In the genomic region with DNA sequence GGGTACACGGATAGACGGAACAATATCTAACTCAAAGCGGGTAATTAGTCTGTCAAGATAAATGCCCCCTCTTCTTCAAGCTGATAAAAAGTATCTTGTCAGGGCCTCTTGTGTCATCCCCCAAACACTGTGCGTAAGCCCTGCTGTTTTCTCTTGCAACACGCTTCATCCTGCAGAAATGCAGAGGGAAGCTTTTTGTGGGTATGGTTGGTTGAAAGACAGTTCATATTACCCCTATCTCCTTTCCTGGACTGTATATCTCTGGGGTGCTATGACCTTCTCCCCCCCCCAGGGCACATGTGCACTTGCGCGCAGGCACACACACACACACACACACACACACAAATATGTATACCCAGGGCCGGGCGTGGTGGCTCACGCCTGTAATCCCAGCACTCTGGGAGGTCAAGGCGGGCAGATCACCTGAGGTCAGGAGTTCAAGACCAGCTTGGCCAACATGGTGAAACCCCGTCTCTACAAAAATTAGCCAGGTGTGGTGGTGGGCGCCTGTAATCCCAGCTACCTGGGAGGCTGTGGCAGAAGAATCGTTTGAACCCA, we compare ENCODE assay signal across 1 cellular context.
TF ChIP-seq lines count a peak whose summit lies in the region.
"Not testable (repeated sequence)": the region's sequence is repeated elsewhere in the genome, so short reads cannot be mapped to it uniquely, and the experiment has no call there.

No MANE protein-coding gene starts in this region.

TF ChIP-seq in K562, 482 proteins besides CTCF, POLR2A, EP300 and RAD21 (continued from another document):
- not testable (repeated sequence) for TF ChIP-seq ATF1, NR2C2 (CRISPR knock-in tag; IDR thresholded peaks at IDR 0.05)
- TF ChIP-seq ATF1 (tag; IDR thresholded peaks at IDR 0.05): peak; percentile 42; the same call in 1 of the 2 replicates
- TF ChIP-seq NR2C2 (tag; IDR thresholded peaks at IDR 0.05): peak; percentile 58; the same call in 1 of the 2 replicates
- TF ChIP-seq, protein P1, sequence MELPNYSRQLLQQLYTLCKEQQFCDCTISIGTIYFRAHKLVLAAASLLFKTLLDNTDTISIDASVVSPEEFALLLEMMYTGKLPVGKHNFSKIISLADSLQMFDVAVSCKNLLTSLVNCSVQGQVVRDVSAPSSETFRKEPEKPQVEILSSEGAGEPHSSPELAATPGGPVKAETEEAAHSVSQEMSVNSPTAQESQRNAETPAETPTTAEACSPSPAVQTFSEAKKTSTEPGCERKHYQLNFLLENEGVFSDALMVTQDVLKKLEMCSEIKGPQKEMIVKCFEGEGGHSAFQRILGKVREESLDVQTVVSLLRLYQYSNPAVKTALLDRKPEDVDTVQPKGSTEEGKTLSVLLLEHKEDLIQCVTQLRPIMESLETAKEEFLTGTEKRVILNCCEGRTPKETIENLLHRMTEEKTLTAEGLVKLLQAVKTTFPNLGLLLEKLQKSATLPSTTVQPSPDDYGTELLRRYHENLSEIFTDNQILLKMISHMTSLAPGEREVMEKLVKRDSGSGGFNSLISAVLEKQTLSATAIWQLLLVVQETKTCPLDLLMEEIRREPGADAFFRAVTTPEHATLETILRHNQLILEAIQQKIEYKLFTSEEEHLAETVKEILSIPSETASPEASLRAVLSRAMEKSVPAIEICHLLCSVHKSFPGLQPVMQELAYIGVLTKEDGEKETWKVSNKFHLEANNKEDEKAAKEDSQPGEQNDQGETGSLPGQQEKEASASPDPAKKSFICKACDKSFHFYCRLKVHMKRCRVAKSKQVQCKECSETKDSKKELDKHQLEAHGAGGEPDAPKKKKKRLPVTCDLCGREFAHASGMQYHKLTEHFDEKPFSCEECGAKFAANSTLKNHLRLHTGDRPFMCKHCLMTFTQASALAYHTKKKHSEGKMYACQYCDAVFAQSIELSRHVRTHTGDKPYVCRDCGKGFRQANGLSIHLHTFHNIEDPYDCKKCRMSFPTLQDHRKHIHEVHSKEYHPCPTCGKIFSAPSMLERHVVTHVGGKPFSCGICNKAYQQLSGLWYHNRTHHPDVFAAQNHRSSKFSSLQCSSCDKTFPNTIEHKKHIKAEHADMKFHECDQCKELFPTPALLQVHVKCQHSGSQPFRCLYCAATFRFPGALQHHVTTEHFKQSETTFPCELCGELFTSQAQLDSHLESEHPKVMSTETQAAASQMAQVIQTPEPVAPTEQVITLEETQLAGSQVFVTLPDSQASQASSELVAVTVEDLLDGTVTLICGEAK (IDR thresholded peaks at IDR 0.05): 0 out of 2 replicates have a peak, but pooled peaks have one; percentile 4
- TF ChIP-seq, protein P1 (CRISPR knock-in tag; IDR thresholded peaks at IDR 0.05): not testable (repeated sequence)
- TF ChIP-seq, protein P2, sequence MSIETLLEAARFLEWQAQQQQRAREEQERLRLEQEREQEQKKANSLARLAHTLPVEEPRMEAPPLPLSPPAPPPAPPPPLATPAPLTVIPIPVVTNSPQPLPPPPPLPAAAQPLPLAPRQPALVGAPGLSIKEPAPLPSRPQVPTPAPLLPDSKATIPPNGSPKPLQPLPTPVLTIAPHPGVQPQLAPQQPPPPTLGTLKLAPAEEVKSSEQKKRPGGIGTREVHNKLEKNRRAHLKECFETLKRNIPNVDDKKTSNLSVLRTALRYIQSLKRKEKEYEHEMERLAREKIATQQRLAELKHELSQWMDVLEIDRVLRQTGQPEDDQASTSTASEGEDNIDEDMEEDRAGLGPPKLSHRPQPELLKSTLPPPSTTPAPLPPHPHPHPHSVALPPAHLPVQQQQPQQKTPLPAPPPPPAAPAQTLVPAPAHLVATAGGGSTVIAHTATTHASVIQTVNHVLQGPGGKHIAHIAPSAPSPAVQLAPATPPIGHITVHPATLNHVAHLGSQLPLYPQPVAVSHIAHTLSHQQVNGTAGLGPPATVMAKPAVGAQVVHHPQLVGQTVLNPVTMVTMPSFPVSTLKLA (conservative IDR thresholded peaks at IDR 0.05): peak in 1 of 2 experiments; percentile 43; a peak in 1 of 4 replicates
- peak; percentile 58 for TF ChIP-seq SOX6 (IDR thresholded peaks at IDR 0.05)
- TF ChIP-seq CBFA2T3 (IDR thresholded peaks at IDR 0.05): peak; percentile 67
- peak in 1 of 2 experiments; percentile 32; a peak in 1 of 4 replicates for TF ChIP-seq MAZ (CRISPR knock-in tag; conservative IDR thresholded peaks at IDR 0.05 in 1 of 2, IDR thresholded peaks at IDR 0.05 in 1 of 2)
- peak in 1 of 2 experiments; percentile 55; a peak in 1 of 4 replicates for TF ChIP-seq TRIM24 (IDR thresholded peaks at IDR 0.05)
- TF ChIP-seq ADNP (tag; IDR thresholded peaks at IDR 0.05): peak; percentile 94; the same call in 1 of the 2 replicates
